10 cellular contexts compared by ENCODE assay signal in genomic region chr9:134130503-134131375, GRCh38. TPM values are rescaled to one million over a fixed set of nuclear protein-coding genes. Genes with fewer than 3 reads are reported as not detected.
A peak's percentile ranks its signal among the peaks of the same experiment; 100 is the strongest.
DNase-seq lines count a peak whose midpoint lies in the region; ATAC-seq and TF ChIP-seq lines count a peak whose summit lies in the region.
"Had no signal": no experiment of that assay in that cellular context is flagged by ENCODE, and none has a peak within 500 bp of the region (broad histone marks: within the 10 kb centered on the region; RNA-seq: fewer than 3 reads in every experiment).

No MANE protein-coding gene starts in this region.

- H3K4me1 ChIP-seq in ectodermal cell (ENCODE audit: control insufficient read depth, insufficient read depth, low read length) (peaks cover 23% of the 10 kb centered on the region), lung (ENCODE audit: control insufficient read depth in 2 of 2, insufficient read depth in 2 of 2, low read length in 2 of 2) (peaks cover 0 to 9% of the 10 kb centered on the region in 2 donors), aorta (ENCODE audit: control insufficient read depth in 1 of 2, insufficient read depth in 2 of 2, low read length in 2 of 2) (no peaks in the 10 kb centered on the region)

- H3K27me3 ChIP-seq in ectodermal cell (ENCODE audit: control insufficient read depth, insufficient read depth, low read length, poor library complexity, severe bottlenecking): no peaks in the 10 kb centered on the region
- H3K27me3 ChIP-seq in lung (ENCODE audit: control insufficient read depth, insufficient read depth): no peaks in the 10 kb centered on the region
- no peaks in the 10 kb centered on the region for H3K27me3 ChIP-seq in aorta (ENCODE audit: control insufficient read depth in 1 of 2, insufficient read depth in 2 of 2, low read length in 1 of 2)

- H3K9me3 ChIP-seq in ectodermal cell (ENCODE audit: control insufficient read depth, low read length) (no peaks in the 10 kb centered on the region), lung (ENCODE audit: control insufficient read depth in 2 of 2, insufficient read depth in 1 of 2, low read length in 1 of 2) (no peaks in the 10 kb centered on the region), aorta (ENCODE audit: control insufficient read depth, low read length) (no peaks in the 10 kb centered on the region)

- DNase-seq in NCI-H526 (lab: John Stamatoyannopoulos, UW) (peak; percentile 5 to 40), NCI-H526 treated with DMSO at 0.1 percent for 48 hours (lab: John Stamatoyannopoulos, UW) (no peak), lung (ENCODE audit: low spot score) (peak; percentile 89), aorta (peak; percentile 85 to 88)
- no peak for DNase-seq in stimulated activated naive CD4-positive, alpha-beta T cell (lab: John Stamatoyannopoulos, UW)
- DNase-seq: stimulated activated CD4-positive, alpha-beta T cell treated with anti-CD3 and anti-CD28 coated beads, Interleukin-2, amount 100 ng/mL, for 48 hours had no signal

- no peaks in the 10 kb centered on the region for H3K36me3 ChIP-seq in ectodermal cell (ENCODE audit: control insufficient read depth, insufficient read depth, low read length)
- no peaks in the 10 kb centered on the region for H3K36me3 ChIP-seq in lung (ENCODE audit: control insufficient read depth in 2 of 2, insufficient read depth in 2 of 2, low read length in 2 of 2)
- no peaks in the 10 kb centered on the region for H3K36me3 ChIP-seq in aorta (ENCODE audit: control insufficient read depth in 1 of 2, insufficient read depth in 2 of 2, low read length in 1 of 2)

- intact Hi-C loops in aorta (cut with DNase I): no loop called here

- H3K27ac ChIP-seq in ectodermal cell (ENCODE audit: insufficient read depth, low read depth, low read length, poor library complexity, severe bottlenecking) (peak overlapping the region; percentile 72), lung (ENCODE audit: low read depth in 1 of 2, low read length in 1 of 2) (peak overlapping the region in 1 of 2 donors; percentile 81), aorta (ENCODE audit: low read depth in 1 of 2, low read length in 2 of 2) (no peak overlapping the region)

- peak; percentile 56 for ATAC-seq in lung (ENCODE audit: insufficient read depth, low FRiP score)
- no peak for ATAC-seq in aorta (ENCODE audit: low FRiP score)
- no peak for ATAC-seq in GM19452 (IDR thresholded peaks at IDR 0.05; ENCODE audit: unreplicated experiment)
- no peak for ATAC-seq in GM21576 (IDR thresholded peaks at IDR 0.05; ENCODE audit: unreplicated experiment)

- WGBS in ectodermal cell, 2 experiments: 59 to 61% methylated on average over 20 to 21 of the region's 23 CpGs
- WGBS in lung, 2 donors: 52 to 72% methylated on average over 22 of the region's 23 CpGs
- 10 to 27% methylated on average over 19 to 23 of the region's 23 CpGs for WGBS in aorta, 2 donors

- TF ChIP-seq CTCF in lung (IDR thresholded peaks at IDR 0.05; ENCODE audit: control extremely low read depth, extremely low read depth): no peak

- H3K4me3 ChIP-seq in ectodermal cell (ENCODE audit: insufficient read depth, low read depth, low read length) (no peak overlapping the region), lung (no peak overlapping the region), aorta (ENCODE audit: low read length in 2 of 2) (no peak overlapping the region)

RNA-seq across cellular contexts. Expression of gene WDR5, which starts 5.1 kb away (rescaled TPM):
- 56.5 TPM for polyA plus RNA-seq in ectodermal cell (2013, experiment 1 of 4)
- 57.0 TPM for polyA plus RNA-seq in ectodermal cell (2013, experiment 2 of 4)
- polyA plus RNA-seq in ectodermal cell (2013, experiment 3 of 4): 43.0 TPM
- polyA plus RNA-seq in ectodermal cell (2013, experiment 4 of 4): 45.8 TPM
- total RNA-seq in lung (10 to 100 TPM; 15.7 to 27.3 TPM), aorta (10 to 100 TPM; 15.4 to 25.1 TPM)
- polyA plus RNA-seq in lung (10 to 100 TPM; 19.7 to 23.6 TPM), aorta (10 to 100 TPM; 11.5 to 14.9 TPM)

RNA-seq across cellular contexts. Expression of gene RNU6ATAC, which starts 33.6 kb away (rescaled TPM):
- polyA plus RNA-seq in ectodermal cell (2013, experiment 1 of 4): 678 TPM
- polyA plus RNA-seq in ectodermal cell (2013, experiment 2 of 4): 600 TPM
- 17,417 TPM for polyA plus RNA-seq in ectodermal cell (2013, experiment 3 of 4)
- 9,412 TPM for polyA plus RNA-seq in ectodermal cell (2013, experiment 4 of 4)
- total RNA-seq in lung: 10 to 100 TPM in 1 of 2 donors, not detected in 1; 95.6 TPM
- not detected for polyA plus RNA-seq in lung
- 100 to 1,000 TPM; 119 to 181 TPM for total RNA-seq in aorta
- polyA plus RNA-seq in aorta: not detected
- total RNA-seq: glomerular endothelial cell had no signal

Comparison
In these comparisons a context has a peak if more than half of its experiments do, and no peak if none do; other contexts are left out.
1. DNase-seq: peak in NCI-H526 (2 of 2), lung (single experiment) and aorta (2 of 2); none in NCI-H526 treated with DMSO at 0.1 percent for 48 hours (single experiment) and stimulated activated naive CD4-positive, alpha-beta T cell (0 of 6).